26 cellular contexts compared by ENCODE assay signal in the genomic region with DNA sequence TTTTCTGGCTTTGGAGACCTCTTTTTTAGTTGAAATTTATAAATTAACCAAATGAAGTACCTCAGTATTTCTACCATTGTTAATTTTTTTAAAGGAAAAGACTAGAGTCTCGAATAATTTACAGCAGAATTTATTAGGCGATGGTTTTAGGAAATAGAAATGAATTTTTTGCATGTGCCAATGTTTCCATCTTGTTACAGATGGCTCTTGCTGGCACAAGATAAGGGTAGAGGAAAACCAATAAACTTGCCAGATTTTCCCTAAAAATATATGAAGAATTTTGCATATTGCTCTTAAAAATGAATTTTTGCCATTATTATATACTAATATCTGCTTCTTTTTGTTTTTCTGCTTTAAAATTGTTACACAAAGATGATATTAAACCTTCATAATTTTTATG.
DNase-seq lines count a peak whose midpoint lies in the region; ATAC-seq, FAIRE-seq and TF ChIP-seq lines count a peak whose summit lies in the region.
"Had no signal": no experiment of that assay in that cellular context is flagged by ENCODE, and none has a peak within 500 bp of the region (broad histone marks: within the 10 kb centered on the region; RNA-seq: fewer than 3 reads in every experiment).

No MANE protein-coding gene starts in this region.

- TF ChIP-seq POLR2A in GM12892 (IDR thresholded peaks at IDR 0.05; ENCODE audit: low read depth, low read length): no peak

- no peaks in the 10 kb centered on the region for H3K4me1 ChIP-seq in PC-3 (ENCODE audit: insufficient read depth, low read length)
- H3K4me1 ChIP-seq: A549, BE2C, BLaER1 had no signal

- TF ChIP-seq CTCF in PC-3 (conservative IDR thresholded peaks at IDR 0.05; ENCODE audit: low read depth, low read length): no peak

- no peaks in the 10 kb centered on the region for H3K9me2 ChIP-seq in PC-3 (replicated peaks; ENCODE audit: low read length)

- no TSS peak for BruUV-seq in PC-3 (replicated peaks; lab: Mats Ljungman, UMichigan)

- no peaks in the 10 kb centered on the region for H3K9me3 ChIP-seq in PC-3 (ENCODE audit: low read length)
- H3K9me3 ChIP-seq: A549, BE2C, BLaER1 had no signal

- no peak overlapping the region for H3K4me3 ChIP-seq in PC-3 (ENCODE audit: low read length)
- H3K4me3 ChIP-seq: A549, BLaER1 had no signal

- no peak overlapping the region for H3K9ac ChIP-seq in PC-3 (ENCODE audit: low read length)
- H3K9ac ChIP-seq: BLaER1 had no signal

- POLR2A ChIA-PET in PC-3 (lab: Charles Lee; ENCODE audit: unreplicated experiment): no interaction called here

- CTCF ChIA-PET in PC-3 (lab: Charles Lee): no interaction called here

- H2AFZ ChIP-seq in PC-3 (ENCODE audit: low read length): no peak overlapping the region

- no peaks in the 10 kb centered on the region for H3K79me2 ChIP-seq in PC-3 (ENCODE audit: low read length)

- H3K36me3 ChIP-seq in PC-3 (ENCODE audit: low read depth, low read length): no peaks in the 10 kb centered on the region
- H3K36me3 ChIP-seq: BE2C, BLaER1 had no signal

- no peaks in the 10 kb centered on the region for H4K20me1 ChIP-seq in PC-3 (ENCODE audit: low read length)
- H4K20me1 ChIP-seq: BLaER1 had no signal

- ATAC-seq in PC-3: no peak
- ATAC-seq: A549 had no signal

- no peak overlapping the region for H3K4me2 ChIP-seq in PC-3 (ENCODE audit: low read length)
- H3K4me2 ChIP-seq: A549, BLaER1 had no signal

- no peaks in the 10 kb centered on the region for H3F3A ChIP-seq in PC-3 (ENCODE audit: low read length, unreplicated experiment)

- H3K27me3 ChIP-seq in PC-3 (ENCODE audit: low read length): peaks cover 5% of the 10 kb centered on the region; the same call in 1 of the 2 replicates
- H3K27me3 ChIP-seq: BE2C, BLaER1 had no signal

- no peak overlapping the region for H3K27ac ChIP-seq in PC-3 (ENCODE audit: low read length)
- H3K27ac ChIP-seq: 22Rv1, A549, BLaER1 had no signal

- peak; percentile 9 for FAIRE-seq in GM12892 (lab: Jason Lieb, UNC)
- FAIRE-seq: A549, GM12891, GM18507 had no signal

- intact Hi-C loops in cardiac septum (cut with DNase I): no loop called here
- intact Hi-C loops in PC-3 (cut with micrococcal nuclease): no loop called here

- DNase-seq in Ammon's horn (ENCODE audit: low spot score) (peak; percentile 7), GM12892 (ENCODE audit: insufficient read length) (no peak), NCI-H446 treated with DMSO at 0.1 percent for 48 hours (lab: John Stamatoyannopoulos, UW) (peak; percentile 82), cerebellar nuclear complex (lab: John Stamatoyannopoulos, UW) (peak; percentile 2 to 63), cardiac septum (ENCODE audit: low spot score) (no peak), NCI-H226 (no peak), PC-3 (no peak), GM19240 (ENCODE audit: insufficient read length, low spot score) (no peak)
- DNase-seq: AML-193; BE2C; CD4-positive, alpha-beta memory T cell; CD4-positive, CD25-positive, alpha-beta regulatory T cell; CD8-positive, alpha-beta memory T cell; COR-L47; DMS 273 treated with DMSO at 0.1 percent for 48 hours; DMS153; DMS53; DMS79; DND-41; EL; GF-D8 had no signal

Comparison
In these comparisons a context has a peak if more than half of its experiments do, and no peak if none do; other contexts are left out.
1. DNase-seq: peak in Ammon's horn (single experiment), NCI-H446 treated with DMSO at 0.1 percent for 48 hours (single experiment) and cerebellar nuclear complex (2 of 2); none in GM12892 (single experiment), cardiac septum (single experiment), NCI-H226 (single experiment), PC-3 (single experiment) and GM19240 (single experiment).